8 cellular contexts compared by ENCODE assay signal in genomic region chr6:96520851-96521115, GRCh38. TPM values are rescaled to one million over a fixed set of nuclear protein-coding genes. Genes with fewer than 3 reads are reported as not detected.
DNase-seq lines count a peak whose midpoint lies in the region; ATAC-seq and TF ChIP-seq lines count a peak whose summit lies in the region.

No MANE protein-coding gene starts in this region.

- no peaks in the 10 kb centered on the region for H3K9me3 Mint-ChIP-seq in CD14-positive monocyte

- H3K4me2 ChIP-seq in SU-DHL-6 (ENCODE audit: low read depth, low read length, poor library complexity, severe bottlenecking), result peak overlapping the region; percentile 89
- H3K4me2 ChIP-seq in skeletal muscle satellite cell (ENCODE audit: low read length), result peak overlapping the region; percentile 71

- H3K9me3 ChIP-seq in HAP-1, result no peaks in the 10 kb centered on the region
- H3K9me3 ChIP-seq in SU-DHL-6 (ENCODE audit: insufficient read depth, low read length), result no peaks in the 10 kb centered on the region
- no peaks in the 10 kb centered on the region for H3K9me3 ChIP-seq in skeletal muscle satellite cell (replicated peaks; ENCODE audit: low read length)

- no peaks in the 10 kb centered on the region for H3K9me2 ChIP-seq in SU-DHL-6 (replicated peaks; ENCODE audit: insufficient read depth, low read length)

- in situ Hi-C loops in HAP-1 (cut with MboI; ENCODE audit: low sequenced_read_pairs), result no loop called here

- TF ChIP-seq CTCF in SU-DHL-6 (IDR thresholded peaks at IDR 0.05; ENCODE audit: insufficient read depth, low read length, poor library complexity, severe bottlenecking), result no peak
- no peak for TF ChIP-seq CTCF in fibroblast of the aortic adventitia (IDR thresholded peaks at IDR 0.05; ENCODE audit: insufficient read depth, low read length)
- no peak for TF ChIP-seq CTCF in CD14-positive monocyte (IDR thresholded peaks at IDR 0.05)

- ATAC-seq in GM18909 (IDR thresholded peaks at IDR 0.05; ENCODE audit: poor library complexity, unreplicated experiment), result no peak

- H3F3A ChIP-seq in SU-DHL-6 (ENCODE audit: insufficient read depth), result 0 out of 2 replicates have a peak, but pooled peaks cover 15% of the 10 kb centered on the region

- H3K79me2 ChIP-seq in SU-DHL-6 (ENCODE audit: insufficient read depth, low read length), result peaks cover 19% of the 10 kb centered on the region; the same call in 1 of the 2 replicates

- peak overlapping the region in 2 of 7 donors; percentile 5 to 34 for H3K27ac Mint-ChIP-seq in CD14-positive monocyte

- H3K27me3 ChIP-seq in HAP-1 (ENCODE audit: low read depth) (no peaks in the 10 kb centered on the region), SU-DHL-6 (ENCODE audit: low read length) (no peaks in the 10 kb centered on the region), skeletal muscle satellite cell (ENCODE audit: control insufficient read depth, insufficient read depth, low read length) (no peaks in the 10 kb centered on the region)

- H4K20me1 ChIP-seq in SU-DHL-6 (ENCODE audit: low read depth, low read length), result no peaks in the 10 kb centered on the region

- intact Hi-C loops in CD14-positive monocyte (cut with micrococcal nuclease), result loop anchor here in 1 of 2 donors (5.0 kb wide), 1 partner anchor 377 kb away; the partner anchor contains the start of gene NDUFAF4

- H2AFZ ChIP-seq in SU-DHL-6 (ENCODE audit: low read depth, low read length, severe bottlenecking), result peak overlapping the region; percentile 21

- peak overlapping the region; percentile 75 for H3K4me3 ChIP-seq in HAP-1
- peak overlapping the region; percentile 75 for H3K4me3 ChIP-seq in SU-DHL-6 (ENCODE audit: insufficient read depth, low read length, poor library complexity, severe bottlenecking)
- peak overlapping the region; percentile 84 for H3K4me3 ChIP-seq in fibroblast of the aortic adventitia (ENCODE audit: low read depth, low read length)
- peak overlapping the region; percentile 77 for H3K4me3 ChIP-seq in skeletal muscle satellite cell (ENCODE audit: low read length)

- H3K36me3 ChIP-seq in HAP-1 (replicated peaks), result 0 out of 2 replicates have a peak, but pooled peaks cover 2% of the 10 kb centered on the region
- peaks cover 19% of the 10 kb centered on the region for H3K36me3 ChIP-seq in SU-DHL-6 (ENCODE audit: low read length)
- peaks cover 10% of the 10 kb centered on the region for H3K36me3 ChIP-seq in skeletal muscle satellite cell (ENCODE audit: insufficient read depth, low read length)

- peaks cover 5 to 7% of the 10 kb centered on the region in 2 donors for H3K36me3 Mint-ChIP-seq in CD14-positive monocyte

- no peaks in the 10 kb centered on the region for H3K27me3 Mint-ChIP-seq in CD14-positive monocyte (ENCODE audit: low read depth in 3 of 3)

- peak overlapping the region; percentile 92 for H3K9ac ChIP-seq in SU-DHL-6 (ENCODE audit: low read length)
- H3K9ac ChIP-seq in skeletal muscle satellite cell (ENCODE audit: low read depth, low read length), result peak overlapping the region; percentile 89

- peaks cover 43% of the 10 kb centered on the region for H3K4me1 ChIP-seq in HAP-1
- H3K4me1 ChIP-seq in skeletal muscle satellite cell (ENCODE audit: control insufficient read depth, insufficient read depth, low read length), result peaks cover 19% of the 10 kb centered on the region

- peak overlapping the region; percentile 49; the same call in 1 of the 2 replicates for H3K27ac ChIP-seq in SU-DHL-6 (ENCODE audit: low read depth, low read length)

- no peak for DNase-seq in HAP-1 (ENCODE audit: low spot score in 2 of 2)
- no peak for DNase-seq in fibroblast of the aortic adventitia (ENCODE audit: low read depth)
- no peak for DNase-seq in NK-92 (lab: John Stamatoyannopoulos, UW; ENCODE audit: unreplicated experiment)
- no peak for DNase-seq in CD14-positive monocyte (ENCODE audit: low spot score)
- DNase-seq in central memory CD4-positive, alpha-beta T cell, result no peak

- H3K4me3 Mint-ChIP-seq in CD14-positive monocyte, result peak overlapping the region in 1 of 2 donors; percentile 66

- peaks cover 17% of the 10 kb centered on the region for H3K4me1 Mint-ChIP-seq in CD14-positive monocyte

RNA-seq across cellular contexts. Expression of gene UFL1, which starts 0.8 kb away (rescaled TPM):
- 28.0 and 36.2 TPM in 2 replicates for total RNA-seq in fibroblast of the aortic adventitia (ENCODE audit: low replicate concordance)
- total RNA-seq in skeletal muscle satellite cell (2012; rRNA removed), result 24.9 and 30.9 TPM in 2 replicates
- 10 to 100 TPM; 12.6 to 16.3 TPM for polyA plus RNA-seq in CD14-positive monocyte

RNA-seq across cellular contexts. Expression of gene FHL5, which starts 42.1 kb away (rescaled TPM):
- total RNA-seq in fibroblast of the aortic adventitia (ENCODE audit: low replicate concordance), result not detected in 2 replicates
- not detected in 2 replicates for total RNA-seq in skeletal muscle satellite cell (2012; rRNA removed)
- not detected for polyA plus RNA-seq in CD14-positive monocyte
